Comparison of ENCODE assay signal across 14 cellular contexts in the genomic region with DNA sequence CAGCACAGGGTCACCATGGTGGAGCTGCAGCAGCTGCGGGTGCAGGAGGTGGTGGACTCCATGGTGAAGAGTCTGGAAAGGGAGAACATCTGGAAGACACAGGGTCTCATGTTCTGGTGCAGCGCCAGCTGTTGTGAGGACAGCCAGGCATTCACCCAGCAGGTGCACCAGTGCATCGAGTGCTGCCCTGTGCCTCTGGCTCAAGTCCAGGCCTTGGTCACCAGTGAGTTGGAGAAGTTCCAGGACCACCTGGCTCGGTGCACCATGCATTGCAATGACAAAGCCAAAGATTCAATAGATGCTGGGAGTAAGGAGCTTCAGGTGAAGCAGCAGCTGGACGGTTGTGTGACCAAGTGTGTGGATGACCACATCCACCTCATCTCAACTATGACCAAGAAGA.
"Had no signal": no experiment of that assay in that cellular context is flagged by ENCODE, and none has a peak within 500 bp of the region (broad histone marks: within the 10 kb centered on the region; RNA-seq: fewer than 3 reads in every experiment).

No MANE protein-coding gene starts in this region.

- H3K4me1 ChIP-seq: pancreas, upper lobe of right lung had no signal

- H2AFZ ChIP-seq: neural progenitor cell had no signal

- H3K27me3 ChIP-seq: pancreas, upper lobe of right lung had no signal

- H3K9me3 ChIP-seq: pancreas, upper lobe of right lung had no signal

- ATAC-seq: activated naive CD4-positive, alpha-beta T cell treated with anti-CD3 and anti-CD28 coated beads, Interleukin-2, amount 50 U/mL, for 72 hours; activated T-cell treated with anti-CD3 and anti-CD28 coated beads, Interleukin-2, amount 50 U/mL, for 4 hours; pancreas; stimulated activated naive CD8-positive, alpha-beta T cell treated with anti-CD3 and anti-CD28 coated beads, Interleukin-15, Interleukin-2, amounts not matched to agents 100 U/mL and 50 U/mL, for 24 hours; upper lobe of right lung had no signal

- H3K4me3 ChIP-seq: neural progenitor cell, pancreas, upper lobe of right lung had no signal

- H3K4me2 ChIP-seq: neural progenitor cell had no signal

- H3K9ac ChIP-seq: neural progenitor cell had no signal

- DNase-seq: activated CD4-positive, alpha-beta memory T cell treated with anti-CD3 and anti-CD28 coated beads for 36 hours; activated CD4-positive, CD25-positive, alpha-beta regulatory T cell treated with anti-CD3 and anti-CD28 coated beads, Interleukin-2, amount 50 U/mL, for 72 hours; activated effector memory CD4-positive, alpha-beta T cell treated with anti-CD3 and anti-CD28 coated beads, Interleukin-2, amount 50 U/mL, for 16 hours; activated T-cell treated with anti-CD3 and anti-CD28 coated beads, Interleukin-2, amount 50 U/mL, for 4 hours; cerebellar nuclear complex; dermis blood vessel endothelial cell; endodermal cell; hippocampal formation; stimulated activated CD4-positive, alpha-beta T cell treated with anti-CD3 and anti-CD28 coated beads, Interleukin-2, amount 100 ng/mL, for 48 hours; stimulated activated naive CD8-positive, alpha-beta T cell treated with anti-CD3 and anti-CD28 coated beads, Interleukin-15, Interleukin-2, amounts not matched to agents 100 U/mL and 50 U/mL, for 24 hours; upper lobe of right lung had no signal

- H3K27ac ChIP-seq: neural progenitor cell, pancreas, upper lobe of right lung had no signal

- H3K36me3 ChIP-seq: neural progenitor cell, pancreas, upper lobe of right lung had no signal
